In genomic region chr6:6741264-6741663, GRCh38 we compare ENCODE assay signal across 2 cellular contexts.
TF ChIP-seq lines count a peak whose summit lies in the region.

No MANE protein-coding gene starts in this region.

TF ChIP-seq in GM23338, 12 proteins besides CTCF, POLR2A, EP300 and RAD21:
- no peak for TF ChIP-seq ZNF114 (CRISPR knock-in tag; IDR thresholded peaks at IDR 0.05)
- TF ChIP-seq, protein P1, sequence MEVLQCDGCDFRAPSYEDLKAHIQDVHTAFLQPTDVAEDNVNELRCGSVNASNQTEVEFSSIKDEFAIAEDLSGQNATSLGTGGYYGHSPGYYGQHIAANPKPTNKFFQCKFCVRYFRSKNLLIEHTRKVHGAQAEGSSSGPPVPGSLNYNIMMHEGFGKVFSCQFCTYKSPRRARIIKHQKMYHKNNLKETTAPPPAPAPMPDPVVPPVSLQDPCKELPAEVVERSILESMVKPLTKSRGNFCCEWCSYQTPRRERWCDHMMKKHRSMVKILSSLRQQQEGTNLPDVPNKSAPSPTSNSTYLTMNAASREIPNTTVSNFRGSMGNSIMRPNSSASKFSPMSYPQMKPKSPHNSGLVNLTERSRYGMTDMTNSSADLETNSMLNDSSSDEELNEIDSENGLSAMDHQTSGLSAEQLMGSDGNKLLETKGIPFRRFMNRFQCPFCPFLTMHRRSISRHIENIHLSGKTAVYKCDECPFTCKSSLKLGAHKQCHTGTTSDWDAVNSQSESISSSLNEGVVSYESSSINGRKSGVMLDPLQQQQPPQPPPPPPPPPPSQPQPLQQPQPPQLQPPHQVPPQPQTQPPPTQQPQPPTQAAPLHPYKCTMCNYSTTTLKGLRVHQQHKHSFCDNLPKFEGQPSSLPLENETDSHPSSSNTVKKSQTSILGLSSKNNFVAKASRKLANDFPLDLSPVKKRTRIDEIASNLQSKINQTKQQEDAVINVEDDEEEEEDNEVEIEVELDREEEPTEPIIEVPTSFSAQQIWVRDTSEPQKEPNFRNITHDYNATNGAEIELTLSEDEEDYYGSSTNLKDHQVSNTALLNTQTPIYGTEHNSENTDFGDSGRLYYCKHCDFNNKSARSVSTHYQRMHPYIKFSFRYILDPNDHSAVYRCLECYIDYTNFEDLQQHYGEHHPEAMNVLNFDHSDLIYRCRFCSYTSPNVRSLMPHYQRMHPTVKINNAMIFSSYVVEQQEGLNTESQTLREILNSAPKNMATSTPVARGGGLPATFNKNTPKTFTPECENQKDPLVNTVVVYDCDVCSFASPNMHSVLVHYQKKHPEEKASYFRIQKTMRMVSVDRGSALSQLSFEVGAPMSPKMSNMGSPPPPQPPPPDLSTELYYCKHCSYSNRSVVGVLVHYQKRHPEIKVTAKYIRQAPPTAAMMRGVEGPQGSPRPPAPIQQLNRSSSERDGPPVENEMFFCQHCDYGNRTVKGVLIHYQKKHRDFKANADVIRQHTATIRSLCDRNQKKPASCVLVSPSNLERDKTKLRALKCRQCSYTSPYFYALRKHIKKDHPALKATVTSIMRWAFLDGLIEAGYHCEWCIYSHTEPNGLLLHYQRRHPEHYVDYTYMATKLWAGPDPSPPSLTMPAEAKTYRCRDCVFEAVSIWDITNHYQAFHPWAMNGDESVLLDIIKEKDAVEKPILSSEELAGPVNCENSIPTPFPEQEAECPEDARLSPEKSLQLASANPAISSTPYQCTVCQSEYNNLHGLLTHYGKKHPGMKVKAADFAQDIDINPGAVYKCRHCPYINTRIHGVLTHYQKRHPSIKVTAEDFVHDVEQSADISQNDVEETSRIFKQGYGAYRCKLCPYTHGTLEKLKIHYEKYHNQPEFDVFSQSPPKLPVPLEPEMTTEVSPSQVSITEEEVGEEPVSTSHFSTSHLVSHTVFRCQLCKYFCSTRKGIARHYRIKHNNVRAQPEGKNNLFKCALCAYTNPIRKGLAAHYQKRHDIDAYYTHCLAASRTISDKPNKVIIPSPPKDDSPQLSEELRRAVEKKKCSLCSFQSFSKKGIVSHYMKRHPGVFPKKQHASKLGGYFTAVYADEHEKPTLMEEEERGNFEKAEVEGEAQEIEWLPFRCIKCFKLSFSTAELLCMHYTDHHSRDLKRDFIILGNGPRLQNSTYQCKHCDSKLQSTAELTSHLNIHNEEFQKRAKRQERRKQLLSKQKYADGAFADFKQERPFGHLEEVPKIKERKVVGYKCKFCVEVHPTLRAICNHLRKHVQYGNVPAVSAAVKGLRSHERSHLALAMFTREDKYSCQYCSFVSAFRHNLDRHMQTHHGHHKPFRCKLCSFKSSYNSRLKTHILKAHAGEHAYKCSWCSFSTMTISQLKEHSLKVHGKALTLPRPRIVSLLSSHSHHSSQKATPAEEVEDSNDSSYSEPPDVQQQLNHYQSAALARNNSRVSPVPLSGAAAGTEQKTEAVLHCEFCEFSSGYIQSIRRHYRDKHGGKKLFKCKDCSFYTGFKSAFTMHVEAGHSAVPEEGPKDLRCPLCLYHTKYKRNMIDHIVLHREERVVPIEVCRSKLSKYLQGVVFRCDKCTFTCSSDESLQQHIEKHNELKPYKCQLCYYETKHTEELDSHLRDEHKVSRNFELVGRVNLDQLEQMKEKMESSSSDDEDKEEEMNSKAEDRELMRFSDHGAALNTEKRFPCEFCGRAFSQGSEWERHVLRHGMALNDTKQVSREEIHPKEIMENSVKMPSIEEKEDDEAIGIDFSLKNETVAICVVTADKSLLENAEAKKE (CRISPR knock-in tag; IDR thresholded peaks at IDR 0.05), result no peak
- no peak for TF ChIP-seq ETS1 (IDR thresholded peaks at IDR 0.05)
- TF ChIP-seq NANOG (IDR thresholded peaks at IDR 0.05; ENCODE audit: borderline replicate concordance), result no peak
- no peak for TF ChIP-seq STAT1 (IDR thresholded peaks at IDR 0.05; ENCODE audit: unreplicated experiment)
- TF ChIP-seq ZNF331 (CRISPR knock-in tag; IDR thresholded peaks at IDR 0.05; ENCODE audit: low read depth), result no peak
- TF ChIP-seq REST (IDR thresholded peaks at IDR 0.05; ENCODE audit: unreplicated experiment), result no peak
- TF ChIP-seq POLR2AphosphoS5 (IDR thresholded peaks at IDR 0.05; ENCODE audit: low read depth), result no peak
- TF ChIP-seq JUNB (IDR thresholded peaks at IDR 0.05; ENCODE audit: unreplicated experiment), result no peak
- TF ChIP-seq EZH2phosphoT487 (IDR thresholded peaks at IDR 0.05; ENCODE audit: unreplicated experiment), result no peak
- TF ChIP-seq EZH2 (IDR thresholded peaks at IDR 0.05; ENCODE audit: low read depth, unreplicated experiment), result no peak
- no peak for TF ChIP-seq CREB1 (CRISPR knock-in tag; IDR thresholded peaks at IDR 0.05; ENCODE audit: low read depth)

TF ChIP-seq in IMR-90, 13 proteins besides CTCF, POLR2A, EP300 and RAD21:
- TF ChIP-seq BHLHE40 (IDR thresholded peaks at IDR 0.05; ENCODE audit: low read depth, low read length) (no peak), FOS (IDR thresholded peaks at IDR 0.05; ENCODE audit: low read depth, low read length) (no peak), SMC3 (IDR thresholded peaks at IDR 0.05; ENCODE audit: low read depth, low read length) (no peak), MAZ (IDR thresholded peaks at IDR 0.05; ENCODE audit: borderline replicate concordance, low read depth, low read length) (no peak), NFE2L2 (IDR thresholded peaks at IDR 0.05; ENCODE audit: low read depth, low read length) (no peak), RCOR1 (IDR thresholded peaks at IDR 0.05; ENCODE audit: insufficient replicate concordance, low read length) (no peak), MXI1 (IDR thresholded peaks at IDR 0.05; ENCODE audit: borderline replicate concordance, low read depth, low read length) (no peak), CEBPB (IDR thresholded peaks at IDR 0.05; ENCODE audit: low read depth, low read length) (no peak), RFX5 (IDR thresholded peaks at IDR 0.05; ENCODE audit: low read depth, low read length) (no peak), ELK1 (IDR thresholded peaks at IDR 0.05; ENCODE audit: borderline replicate concordance, low read depth, low read length) (no peak), MAFK (IDR thresholded peaks at IDR 0.05; ENCODE audit: low read depth, low read length) (no peak)
- TF ChIP-seq, protein P2, sequence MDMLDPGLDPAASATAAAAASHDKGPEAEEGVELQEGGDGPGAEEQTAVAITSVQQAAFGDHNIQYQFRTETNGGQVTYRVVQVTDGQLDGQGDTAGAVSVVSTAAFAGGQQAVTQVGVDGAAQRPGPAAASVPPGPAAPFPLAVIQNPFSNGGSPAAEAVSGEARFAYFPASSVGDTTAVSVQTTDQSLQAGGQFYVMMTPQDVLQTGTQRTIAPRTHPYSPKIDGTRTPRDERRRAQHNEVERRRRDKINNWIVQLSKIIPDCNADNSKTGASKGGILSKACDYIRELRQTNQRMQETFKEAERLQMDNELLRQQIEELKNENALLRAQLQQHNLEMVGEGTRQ (IDR thresholded peaks at IDR 0.05; ENCODE audit: low read depth, low read length), result no peak
TF ChIP-seq in IMR-90: peak in this region for 0.
